8 cellular contexts compared by ENCODE assay signal in genomic region chr16:27108826-27109665, GRCh38. TPM values are rescaled to one million over a fixed set of nuclear protein-coding genes. Genes with fewer than 3 reads are reported as not detected.
DNase-seq lines count a peak whose midpoint lies in the region; ATAC-seq and TF ChIP-seq lines count a peak whose summit lies in the region.

No MANE protein-coding gene starts in this region.

- CTCF ChIA-PET in CD4-positive, alpha-beta memory T cell (lab: Charles Lee; ENCODE audit: partially characterized antibody) = interaction anchor here (0.7 to 1.8 kb wide), 8 partner anchors 15 to 1807 kb away, joined by 3 to 5 read pairs (median 4); no protein-coding TSS in a partner anchor

- no peaks in the 10 kb centered on the region for H3K9me2 ChIP-seq in MM.1S (replicated peaks; ENCODE audit: insufficient read depth, low read length)

- H3F3A ChIP-seq in MM.1S (ENCODE audit: insufficient read depth, low read length) = no peaks in the 10 kb centered on the region

- H3K27ac ChIP-seq in CD4-positive, alpha-beta memory T cell (ENCODE audit: low read depth, low read length) = no peak overlapping the region
- H3K27ac ChIP-seq in MM.1S (ENCODE audit: low read length) = no peak overlapping the region

- H3K36me3 Mint-ChIP-seq in CD4-positive, alpha-beta memory T cell = no peaks in the 10 kb centered on the region
- H3K36me3 Mint-ChIP-seq in effector memory CD8-positive, alpha-beta T cell (ENCODE audit: insufficient read depth) = no peaks in the 10 kb centered on the region
- no peaks in the 10 kb centered on the region for H3K36me3 Mint-ChIP-seq in osteocyte (ENCODE audit: unreplicated experiment)

- ATAC-seq in effector memory CD8-positive, alpha-beta T cell (replicated peaks) = no peak
- ATAC-seq in GM21360 (IDR thresholded peaks at IDR 0.05; ENCODE audit: unreplicated experiment) (no peak), HG03521 (IDR thresholded peaks at IDR 0.05; ENCODE audit: unreplicated experiment) (no peak)

- H3K4me1 ChIP-seq in CD4-positive, alpha-beta memory T cell (ENCODE audit: insufficient read depth, low read length) = peaks cover 7% of the 10 kb centered on the region
- no peaks in the 10 kb centered on the region for H3K4me1 ChIP-seq in MM.1S (ENCODE audit: low read length)

- H3K4me1 Mint-ChIP-seq in CD4-positive, alpha-beta memory T cell = peaks cover 2 to 11% (median 5%) of the 10 kb centered on the region in 4 donors
- H3K4me1 Mint-ChIP-seq in effector memory CD8-positive, alpha-beta T cell (ENCODE audit: low read depth in 2 of 2) = peaks cover 8% of the 10 kb centered on the region in 2 donors
- peaks cover 5% of the 10 kb centered on the region for H3K4me1 Mint-ChIP-seq in osteocyte (ENCODE audit: unreplicated experiment)

- TF ChIP-seq CTCF in MM.1S (IDR thresholded peaks at IDR 0.05; ENCODE audit: low read length) (no peak), osteocyte (IDR thresholded peaks at IDR 0.05) (no peak)

- no peaks in the 10 kb centered on the region for H4K20me1 ChIP-seq in MM.1S (ENCODE audit: insufficient read depth, low read length)

- H3K4me2 ChIP-seq in MM.1S (ENCODE audit: low read depth, low read length) = peak overlapping the region; percentile 62; the same call in 1 of the 2 replicates

- H3K27ac Mint-ChIP-seq in CD4-positive, alpha-beta memory T cell = peak overlapping the region in 5 of 7 donors; percentile 37 to 65 (median 55)
- H3K27ac Mint-ChIP-seq in effector memory CD8-positive, alpha-beta T cell = peak overlapping the region; percentile 29 to 77
- no peak overlapping the region for H3K27ac Mint-ChIP-seq in osteocyte (ENCODE audit: unreplicated experiment)

- H3K79me2 ChIP-seq in MM.1S (ENCODE audit: low read length) = no peaks in the 10 kb centered on the region

- H3K4me3 ChIP-seq in CD4-positive, alpha-beta memory T cell (ENCODE audit: low read length in 2 of 2) = no peak overlapping the region
- H3K4me3 ChIP-seq in MM.1S (ENCODE audit: low read length) = no peak overlapping the region; the same call in 1 of the 2 replicates

- peaks cover 0 to 1% of the 10 kb centered on the region in 2 donors for H3K27me3 Mint-ChIP-seq in CD4-positive, alpha-beta memory T cell
- peaks cover 4 to 5% of the 10 kb centered on the region in 2 donors for H3K27me3 Mint-ChIP-seq in effector memory CD8-positive, alpha-beta T cell
- peaks cover 9% of the 10 kb centered on the region for H3K27me3 Mint-ChIP-seq in osteocyte (ENCODE audit: unreplicated experiment)

- 0 out of 2 replicates have a peak overlapping the region, but pooled peaks have one; percentile 51 for H2AFZ ChIP-seq in MM.1S (ENCODE audit: low read length)

- H3K4me3 Mint-ChIP-seq in CD4-positive, alpha-beta memory T cell = peak overlapping the region in 7 of 8 donors; percentile 31 to 79 (median 72)
- peak overlapping the region; percentile 67 to 74 for H3K4me3 Mint-ChIP-seq in effector memory CD8-positive, alpha-beta T cell
- peak overlapping the region; percentile 68 for H3K4me3 Mint-ChIP-seq in osteocyte (ENCODE audit: unreplicated experiment)

- H3K36me3 ChIP-seq in CD4-positive, alpha-beta memory T cell (ENCODE audit: insufficient read depth, low read length) = no peaks in the 10 kb centered on the region
- H3K36me3 ChIP-seq in MM.1S (replicated peaks; ENCODE audit: insufficient read depth, low read length) = no peaks in the 10 kb centered on the region

- POLR2A ChIA-PET in CD4-positive, alpha-beta memory T cell (lab: Charles Lee; ENCODE audit: partially characterized antibody) = no interaction called here

- no peak overlapping the region for H3K9ac ChIP-seq in MM.1S (ENCODE audit: low read length)

- H3K9me3 Mint-ChIP-seq in CD4-positive, alpha-beta memory T cell = no peaks in the 10 kb centered on the region
- no peaks in the 10 kb centered on the region for H3K9me3 Mint-ChIP-seq in effector memory CD8-positive, alpha-beta T cell
- H3K9me3 Mint-ChIP-seq in osteocyte (ENCODE audit: unreplicated experiment) = no peaks in the 10 kb centered on the region

- intact Hi-C loops in CD4-positive, alpha-beta memory T cell (cut with micrococcal nuclease) = no loop called here
- intact Hi-C loops in posterior vena cava (cut with DNase I) = loop anchor here in 1 of 2 donors (10.0 kb wide), 1 partner anchor 1274 kb away; no protein-coding TSS in a partner anchor

- H3K9me3 ChIP-seq in CD4-positive, alpha-beta memory T cell (ENCODE audit: control insufficient read depth in 1 of 2, low read length in 2 of 2) = no peaks in the 10 kb centered on the region
- H3K9me3 ChIP-seq in MM.1S (replicated peaks; ENCODE audit: insufficient read depth, low read length) = no peaks in the 10 kb centered on the region

- DNase-seq in CD4-positive, alpha-beta memory T cell = no peak
- DNase-seq in MM.1S = no peak
- no peak for DNase-seq in effector memory CD8-positive, alpha-beta T cell
- DNase-seq in osteocyte (ENCODE audit: extremely low spot score, unreplicated experiment) = peak; percentile 67
- DNase-seq in posterior vena cava (ENCODE audit: low spot score) = no peak
- DNase-seq in NCI-H187 treated with DMSO at 0.1 percent for 48 hours (lab: John Stamatoyannopoulos, UW) = no peak

- H3K27me3 ChIP-seq in CD4-positive, alpha-beta memory T cell (ENCODE audit: insufficient read depth, low read length) = no peaks in the 10 kb centered on the region
- H3K27me3 ChIP-seq in MM.1S (replicated peaks; ENCODE audit: insufficient read depth, low read length) = no peaks in the 10 kb centered on the region

RNA-seq across cellular contexts. Expression of gene C16orf82, which starts 42.3 kb away (rescaled TPM):
- total RNA-seq in CD4-positive, alpha-beta memory T cell = not detected
- polyA plus RNA-seq in CD4-positive, alpha-beta memory T cell = not detected
- total RNA-seq in osteocyte = not detected in 2 replicates
- total RNA-seq in posterior vena cava = not detected
